In genomic region chr9:131236761-131237160, GRCh38 we compare ENCODE assay signal across 14 cellular contexts. TPM values are rescaled to one million over a fixed set of nuclear protein-coding genes. Genes with fewer than 3 reads are reported as not detected.
A peak's percentile ranks its signal among the peaks of the same experiment; 100 is the strongest.
DNase-seq lines count a peak whose midpoint lies in the region; ATAC-seq and TF ChIP-seq lines count a peak whose summit lies in the region.
"Had no signal": no experiment of that assay in that cellular context is flagged by ENCODE, and none has a peak within 500 bp of the region (broad histone marks: within the 10 kb centered on the region; RNA-seq: fewer than 3 reads in every experiment).

No MANE protein-coding gene starts in this region.

- TF ChIP-seq CTCF in activated CD8-positive, alpha-beta T cell treated with anti-CD3 and anti-CD28 coated beads for 36 hours (IDR thresholded peaks at IDR 0.05) = no peak
- no peak for TF ChIP-seq CTCF in Calu3 (IDR thresholded peaks at IDR 0.05; ENCODE audit: unreplicated experiment)

- H3K4me1 Mint-ChIP-seq in stimulated activated naive CD8-positive, alpha-beta T cell treated with anti-CD3 and anti-CD28 coated beads, Interleukin-15, amount 100 ng/mL, for 72 hours = peaks cover 65% of the 10 kb centered on the region
- peaks cover 39% of the 10 kb centered on the region for H3K4me1 Mint-ChIP-seq in activated CD8-positive, alpha-beta T cell treated with anti-CD3 and anti-CD28 coated beads for 36 hours (ENCODE audit: low read depth)
- peaks cover 65 to 74% of the 10 kb centered on the region in 2 donors for H3K4me1 Mint-ChIP-seq in immature natural killer cell
- no peaks in the 10 kb centered on the region for H3K4me1 Mint-ChIP-seq in Calu3 (ENCODE audit: low read depth, unreplicated experiment)

- ATAC-seq in stimulated activated naive CD8-positive, alpha-beta T cell treated with anti-CD3 and anti-CD28 coated beads, Interleukin-15, amount 100 ng/mL, for 72 hours = no peak
- no peak for ATAC-seq in stimulated activated naive CD8-positive, alpha-beta T cell treated with anti-CD3 and anti-CD28 coated beads, Interleukin-15, Interleukin-2, amounts not matched to agents 100 U/mL and 50 U/mL, for 24 hours
- ATAC-seq in activated CD8-positive, alpha-beta T cell treated with anti-CD3 and anti-CD28 coated beads for 36 hours = no peak
- ATAC-seq in HG02678 (IDR thresholded peaks at IDR 0.05; ENCODE audit: unreplicated experiment) = no peak
- ATAC-seq: gastroesophageal sphincter had no signal

- POLR2A ChIA-PET in activated CD8-positive, alpha-beta T cell treated with anti-CD3 and anti-CD28 coated beads for 36 hours (lab: Charles Lee) = interaction anchor here (0.8 to 6.5 kb wide), 7 partner anchors 14 to 51 kb away, joined by 3 to 74 read pairs (median 3); partner anchors contain the start of gene FAM78A

- DNase-seq in stimulated activated naive CD8-positive, alpha-beta T cell treated with anti-CD3 and anti-CD28 coated beads, Interleukin-15, amount 100 ng/mL, for 72 hours = no peak
- DNase-seq in stimulated activated naive CD8-positive, alpha-beta T cell treated with anti-CD3 and anti-CD28 coated beads, Interleukin-15, Interleukin-2, amounts not matched to agents 100 U/mL and 50 U/mL, for 24 hours = no peak
- DNase-seq in activated CD8-positive, alpha-beta T cell treated with anti-CD3 and anti-CD28 coated beads for 36 hours = no peak
- DNase-seq in immature natural killer cell (no peak), Calu3 (no peak), DMS53 treated with DMSO at 0.1 percent for 48 hours (lab: John Stamatoyannopoulos, UW; ENCODE audit: unreplicated experiment) (no peak)
- DNase-seq: AML-193; DMS153; NCI-H187 treated with DMSO at 0.1 percent for 48 hours; NCI-H510A; stimulated activated CD4-positive, alpha-beta T cell treated with anti-CD3 and anti-CD28 coated beads, Interleukin-4, amount 100 ng/mL, for 1 hour had no signal

- no peaks in the 10 kb centered on the region for H3K27me3 Mint-ChIP-seq in stimulated activated naive CD8-positive, alpha-beta T cell treated with anti-CD3 and anti-CD28 coated beads, Interleukin-15, amount 100 ng/mL, for 72 hours
- no peaks in the 10 kb centered on the region for H3K27me3 Mint-ChIP-seq in activated CD8-positive, alpha-beta T cell treated with anti-CD3 and anti-CD28 coated beads for 36 hours
- H3K27me3 Mint-ChIP-seq in immature natural killer cell (ENCODE audit: low read depth in 3 of 3) (peaks cover 9 to 13% (median 13%) of the 10 kb centered on the region in 3 donors), Calu3 (ENCODE audit: unreplicated experiment) (no peaks in the 10 kb centered on the region)

- BruUV-seq in Calu3 (replicated peaks; lab: Mats Ljungman, UMichigan) = no TSS peak

- peak overlapping the region; percentile 25 to 80 for H3K27ac Mint-ChIP-seq in stimulated activated naive CD8-positive, alpha-beta T cell treated with anti-CD3 and anti-CD28 coated beads, Interleukin-15, amount 100 ng/mL, for 72 hours
- H3K27ac Mint-ChIP-seq in activated CD8-positive, alpha-beta T cell treated with anti-CD3 and anti-CD28 coated beads for 36 hours = peak overlapping the region; percentile 61
- H3K27ac Mint-ChIP-seq in immature natural killer cell (peak overlapping the region; percentile 58 to 99 (median 98)), Calu3 (ENCODE audit: unreplicated experiment) (no peak overlapping the region)

- intact Hi-C loops in activated CD8-positive, alpha-beta T cell treated with anti-CD3 and anti-CD28 coated beads for 36 hours (cut with micrococcal nuclease) = loop anchor here (5.0 kb wide), 1 partner anchor 36 kb away; no protein-coding TSS in a partner anchor
- intact Hi-C loops in Calu3 (cut with micrococcal nuclease; ENCODE audit: unreplicated experiment) = no loop called here

- CTCF ChIA-PET in activated CD8-positive, alpha-beta T cell treated with anti-CD3 and anti-CD28 coated beads for 36 hours (lab: Charles Lee) = interaction anchor here (1.4 to 3.3 kb wide), 3 partner anchors 16 to 100 kb away, joined by 3 to 17 read pairs (median 4); no protein-coding TSS in a partner anchor
- CTCF ChIA-PET in Calu3 (lab: Charles Lee) = no interaction called here

- H3K4me3 Mint-ChIP-seq in stimulated activated naive CD8-positive, alpha-beta T cell treated with anti-CD3 and anti-CD28 coated beads, Interleukin-15, amount 100 ng/mL, for 72 hours = peak overlapping the region in 1 of 2 donors; percentile 54
- H3K4me3 Mint-ChIP-seq in activated CD8-positive, alpha-beta T cell treated with anti-CD3 and anti-CD28 coated beads for 36 hours = no peak overlapping the region
- H3K4me3 Mint-ChIP-seq in immature natural killer cell (peak overlapping the region in 2 of 5 donors; percentile 6 to 21), Calu3 (ENCODE audit: low read depth, unreplicated experiment) (no peak overlapping the region)

- peaks cover 18% of the 10 kb centered on the region for H3K36me3 Mint-ChIP-seq in activated CD8-positive, alpha-beta T cell treated with anti-CD3 and anti-CD28 coated beads for 36 hours (ENCODE audit: low read depth)
- H3K36me3 Mint-ChIP-seq in immature natural killer cell = peaks cover 4 to 18% (median 10%) of the 10 kb centered on the region in 3 donors
- H3K36me3 Mint-ChIP-seq in Calu3 (ENCODE audit: insufficient read depth, unreplicated experiment) = peaks cover 5% of the 10 kb centered on the region

- H3K9me3 Mint-ChIP-seq in stimulated activated naive CD8-positive, alpha-beta T cell treated with anti-CD3 and anti-CD28 coated beads, Interleukin-15, amount 100 ng/mL, for 72 hours = no peaks in the 10 kb centered on the region
- H3K9me3 Mint-ChIP-seq in activated CD8-positive, alpha-beta T cell treated with anti-CD3 and anti-CD28 coated beads for 36 hours = no peaks in the 10 kb centered on the region
- H3K9me3 Mint-ChIP-seq in immature natural killer cell = no peaks in the 10 kb centered on the region
- H3K9me3 Mint-ChIP-seq in Calu3 (ENCODE audit: low read depth, unreplicated experiment) = no peaks in the 10 kb centered on the region

RNA-seq across cellular contexts. Expression of gene FAM78A, which starts 39.5 kb away (rescaled TPM):
- total RNA-seq in activated CD8-positive, alpha-beta T cell treated with anti-CD3 and anti-CD28 coated beads for 36 hours = 10 to 100 TPM; 36.2 to 39.8 TPM
- polyA plus RNA-seq in immature natural killer cell = 10 to 100 TPM in 1 of 3 donors, 1 to 10 TPM in 2; 5.0 to 20.8 (median 7.5) TPM
- not detected in 2 replicates for total RNA-seq in Calu3 (2022)

RNA-seq across cellular contexts. Expression of gene PLPP7, which starts 52.8 kb away (rescaled TPM):
- total RNA-seq in activated CD8-positive, alpha-beta T cell treated with anti-CD3 and anti-CD28 coated beads for 36 hours = under 1 TPM in 1 of 2 experiments, not detected in 1; 0.11 TPM
- polyA plus RNA-seq in immature natural killer cell = 1 to 10 TPM in 2 of 3 donors, under 1 TPM in 1; 0.44 to 1.4 (median 1.2) TPM
- total RNA-seq in Calu3 (2022) = not detected in 2 replicates
- total RNA-seq: T-helper 2 cell treated with Interferon-gamma antibody and Interleukin-4, amounts not matched to agents 100 ng/mL and 5 ng/mL, for 36 hours had no signal

Comparison
In these comparisons a context has a peak if more than half of its experiments do, and no peak if none do; other contexts are left out.
1. RNA of gene FAM78A, which starts 39.5 kb away (total RNA-seq): 36.2 to 39.8 TPM in activated CD8-positive, alpha-beta T cell treated with anti-CD3 and anti-CD28 coated beads for 36 hours; not detected in Calu3; every median in the first group is over 10 times any median in the second.